Comparison of ENCODE assay signal across 10 cellular contexts in the genomic region with DNA sequence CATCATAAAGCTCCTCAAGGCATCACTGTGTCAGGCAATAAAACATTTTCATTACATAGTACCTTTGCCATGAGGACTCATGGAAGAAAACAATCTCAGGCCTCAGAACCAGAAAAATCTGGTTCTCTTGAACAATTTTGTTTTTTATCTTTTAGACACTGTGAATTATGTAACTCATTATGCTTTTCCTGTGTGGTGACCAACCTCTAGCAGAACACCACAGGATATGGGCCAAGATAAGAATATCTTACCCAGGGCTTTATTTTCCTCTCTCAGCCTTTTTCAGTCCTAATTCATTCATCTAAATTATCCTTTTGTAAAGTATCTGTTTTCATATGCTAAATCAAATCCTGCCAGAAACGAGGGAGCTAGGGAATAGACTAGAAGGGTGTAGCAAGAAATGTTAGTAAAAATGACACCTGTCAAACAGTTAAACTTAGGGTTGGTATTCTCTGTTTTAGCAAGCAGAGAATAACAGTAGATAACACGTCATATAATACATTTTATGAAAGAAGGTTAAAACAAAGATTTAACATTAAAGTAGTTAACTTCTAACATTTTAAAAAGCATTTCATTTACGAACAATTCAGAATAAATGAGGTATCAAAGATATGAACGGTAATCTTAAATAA.
A peak's percentile ranks its signal among the peaks of the same experiment; 100 is the strongest.
DNase-seq lines count a peak whose midpoint lies in the region; ATAC-seq and TF ChIP-seq lines count a peak whose summit lies in the region.
"Had no signal": no experiment of that assay in that cellular context is flagged by ENCODE, and none has a peak within 500 bp of the region (broad histone marks: within the 10 kb centered on the region; RNA-seq: fewer than 3 reads in every experiment).

No MANE protein-coding gene starts in this region.

- H3K27ac ChIP-seq in CD4-positive, alpha-beta memory T cell (ENCODE audit: low read depth, low read length) = peak overlapping the region; percentile 62

- H3K9me3 Mint-ChIP-seq in CD4-positive, alpha-beta memory T cell = no peaks in the 10 kb centered on the region
- H3K9me3 Mint-ChIP-seq in IgD-negative memory B cell = no peaks in the 10 kb centered on the region
- H3K9me3 Mint-ChIP-seq in naive thymus-derived CD8-positive, alpha-beta T cell = no peaks in the 10 kb centered on the region
- H3K9me3 Mint-ChIP-seq: activated B cell treated with CpG ODN at 0.5 μM for 24 hours had no signal

- H3K27me3 ChIP-seq in CD4-positive, alpha-beta memory T cell (ENCODE audit: insufficient read depth, low read length) = no peaks in the 10 kb centered on the region

- intact Hi-C loops in CD4-positive, alpha-beta memory T cell (cut with micrococcal nuclease) = loop anchor here (1.0 to 10.0 kb wide), 2 partner anchors 40 to 93 kb away; no protein-coding TSS in a partner anchor

- no peak overlapping the region for H3K4me3 ChIP-seq in CD4-positive, alpha-beta memory T cell (ENCODE audit: low read length in 2 of 2)
- H3K4me3 ChIP-seq: skin epidermis had no signal

- H3K36me3 ChIP-seq in CD4-positive, alpha-beta memory T cell (ENCODE audit: insufficient read depth, low read length) = peaks cover 21% of the 10 kb centered on the region

- H3K27me3 Mint-ChIP-seq in CD4-positive, alpha-beta memory T cell = no peaks in the 10 kb centered on the region
- H3K27me3 Mint-ChIP-seq in IgD-negative memory B cell = no peaks in the 10 kb centered on the region
- H3K27me3 Mint-ChIP-seq in naive thymus-derived CD8-positive, alpha-beta T cell = no peaks in the 10 kb centered on the region
- H3K27me3 Mint-ChIP-seq: activated B cell treated with CpG ODN at 0.5 μM for 24 hours had no signal

- peak overlapping the region in 7 of 8 donors; percentile 8 to 78 (median 58) for H3K4me3 Mint-ChIP-seq in CD4-positive, alpha-beta memory T cell
- H3K4me3 Mint-ChIP-seq in IgD-negative memory B cell = no peak overlapping the region
- H3K4me3 Mint-ChIP-seq in naive thymus-derived CD8-positive, alpha-beta T cell = peak overlapping the region in 9 of 10 donors; percentile 16 to 74 (median 53)
- H3K4me3 Mint-ChIP-seq: activated B cell treated with CpG ODN at 0.5 μM for 24 hours had no signal

- no peaks in the 10 kb centered on the region for H3K9me3 ChIP-seq in CD4-positive, alpha-beta memory T cell (ENCODE audit: control insufficient read depth in 1 of 2, low read length in 2 of 2)

- POLR2A ChIA-PET in CD4-positive, alpha-beta memory T cell (lab: Charles Lee; ENCODE audit: partially characterized antibody) = interaction anchor here (0.7 to 2.7 kb wide), 14 partner anchors 9 to 387 kb away, joined by 3 to 14 read pairs (median 5); a partner anchor contains a TSS
- POLR2A ChIA-PET in naive thymus-derived CD8-positive, alpha-beta T cell (lab: Charles Lee) = interaction anchor here (1.2 to 2.3 kb wide), 7 partner anchors 13 to 303 kb away, joined by 3 to 7 read pairs (median 4); a partner anchor contains a TSS

- H3K4me1 ChIP-seq in CD4-positive, alpha-beta memory T cell (ENCODE audit: insufficient read depth, low read length) = peaks cover 42% of the 10 kb centered on the region

- H3K27ac Mint-ChIP-seq in CD4-positive, alpha-beta memory T cell = peak overlapping the region in 5 of 7 donors; percentile 94 to 97 (median 96)
- H3K27ac Mint-ChIP-seq in IgD-negative memory B cell = peak overlapping the region; percentile 65 to 76 (median 73)
- H3K27ac Mint-ChIP-seq in naive thymus-derived CD8-positive, alpha-beta T cell = peak overlapping the region in 2 of 10 donors; percentile 95 to 98
- H3K27ac Mint-ChIP-seq: activated B cell treated with CpG ODN at 0.5 μM for 24 hours had no signal

- CTCF ChIA-PET in CD4-positive, alpha-beta memory T cell (lab: Charles Lee; ENCODE audit: partially characterized antibody) = interaction anchor here (1.1 to 1.5 kb wide), 5 partner anchors 98 to 303 kb away, joined by 3 to 5 read pairs (median 3); no protein-coding TSS in a partner anchor

- DNase-seq in CD4-positive, alpha-beta memory T cell = peak; percentile 62 to 82 (median 72)
- DNase-seq in astrocyte of the hippocampus (ENCODE audit: low read depth, low spot score) = peak; percentile 11
- DNase-seq in naive thymus-derived CD8-positive, alpha-beta T cell = peak in 5 of 10 donors; percentile 18 to 84 (median 66)
- no peak for DNase-seq in stimulated activated CD4-positive, alpha-beta T cell treated with anti-CD3 and anti-CD28 coated beads, Interleukin-4, amount 100 ng/mL, for 4 hours
- DNase-seq in erythroblast (lab: John Stamatoyannopoulos, UW) = no peak
- DNase-seq: activated B cell treated with CpG ODN at 0.5 μM for 24 hours, NCI-H446 had no signal

- peak; percentile 92 to 95 for ATAC-seq in naive thymus-derived CD8-positive, alpha-beta T cell
- no peak for ATAC-seq in GM19455 (IDR thresholded peaks at IDR 0.05; ENCODE audit: unreplicated experiment)

- TF ChIP-seq POLR2A in erythroblast (IDR thresholded peaks at IDR 0.05; ENCODE audit: low read length) = no peak

- peaks cover 7 to 18% of the 10 kb centered on the region in 2 donors for H3K36me3 Mint-ChIP-seq in CD4-positive, alpha-beta memory T cell
- H3K36me3 Mint-ChIP-seq in IgD-negative memory B cell = peaks cover 7% of the 10 kb centered on the region
- H3K36me3 Mint-ChIP-seq in naive thymus-derived CD8-positive, alpha-beta T cell = peaks cover 7 to 29% (median 9%) of the 10 kb centered on the region in 3 donors

- H3K4me1 Mint-ChIP-seq in CD4-positive, alpha-beta memory T cell = peaks cover 16 to 28% (median 21%) of the 10 kb centered on the region in 4 donors
- peaks cover 9 to 16% (median 15%) of the 10 kb centered on the region in 3 donors for H3K4me1 Mint-ChIP-seq in IgD-negative memory B cell
- H3K4me1 Mint-ChIP-seq in naive thymus-derived CD8-positive, alpha-beta T cell = peaks cover 4 to 29% (median 20%) of the 10 kb centered on the region in 4 donors

Comparison
In these comparisons a context has a peak if more than half of its experiments do, and no peak if none do; other contexts are left out.
1. DNase-seq: peak in CD4-positive, alpha-beta memory T cell (5 of 5) and astrocyte of the hippocampus (single experiment); none in stimulated activated CD4-positive, alpha-beta T cell treated with anti-CD3 and anti-CD28 coated beads, Interleukin-4, amount 100 ng/mL, for 4 hours (0 of 2) and erythroblast (0 of 2).
2. H3K4me3 Mint-ChIP-seq: peak in CD4-positive, alpha-beta memory T cell (7 of 8) and naive thymus-derived CD8-positive, alpha-beta T cell (9 of 10); none in IgD-negative memory B cell (0 of 4).